In genomic region chr5:59746261-59746765, GRCh38 we compare ENCODE assay signal across 1 cellular context.
TF ChIP-seq lines count a peak whose summit lies in the region.

No MANE protein-coding gene starts in this region.

TF ChIP-seq in GM23338, 12 proteins besides CTCF, POLR2A, EP300 and RAD21 (continued from another document):
- TF ChIP-seq REST (IDR thresholded peaks at IDR 0.05; ENCODE audit: unreplicated experiment) (no peak), POLR2AphosphoS5 (IDR thresholded peaks at IDR 0.05; ENCODE audit: low read depth) (no peak), EZH2phosphoT487 (IDR thresholded peaks at IDR 0.05; ENCODE audit: unreplicated experiment) (no peak), CREB1 (CRISPR knock-in tag; IDR thresholded peaks at IDR 0.05; ENCODE audit: low read depth) (no peak), ZNF114 (CRISPR knock-in tag; IDR thresholded peaks at IDR 0.05) (no peak)
